11 cellular contexts compared by ENCODE assay signal in genomic region chr19:49861127-49861526, GRCh38. TPM values are rescaled to one million over a fixed set of nuclear protein-coding genes. Genes with fewer than 3 reads are reported as not detected.
DNase-seq lines count a peak whose midpoint lies in the region; ATAC-seq and TF ChIP-seq lines count a peak whose summit lies in the region.
"Had no signal": no experiment of that assay in that cellular context is flagged by ENCODE, and none has a peak within 500 bp of the region (broad histone marks: within the 10 kb centered on the region; RNA-seq: fewer than 3 reads in every experiment).

No MANE protein-coding gene starts in this region.

- intact Hi-C loops in MCF 10A (cut with micrococcal nuclease): no loop called here
- intact Hi-C loops in upper lobe of right lung (cut with DNase I): no loop called here

- BruUV-seq in MCF 10A (replicated peaks; lab: Mats Ljungman, UMichigan): no TSS peak

- H3K36me3 ChIP-seq in mesodermal cell (ENCODE audit: control insufficient read depth, insufficient read depth, low read length) (peaks cover 77% of the 10 kb centered on the region), upper lobe of right lung (peaks cover 72% of the 10 kb centered on the region)

- H3K4me3 ChIP-seq in mesodermal cell (ENCODE audit: extremely low read depth, insufficient read depth, low read length, poor library complexity, severe bottlenecking) (no peak overlapping the region), upper lobe of right lung (no peak overlapping the region)

- POLR2A ChIA-PET in MCF 10A (lab: Yijun Ruan, JAX): interaction anchor here (1.3 kb wide), 1 partner anchor 9 kb away, joined by 4 read pairs; no protein-coding TSS in a partner anchor

- no peaks in the 10 kb centered on the region for H3K27me3 ChIP-seq in upper lobe of right lung

- no peaks in the 10 kb centered on the region for H3K9me3 ChIP-seq in mesodermal cell (ENCODE audit: control insufficient read depth, low read length)
- H3K9me3 ChIP-seq in upper lobe of right lung: no peaks in the 10 kb centered on the region

- no peak for ATAC-seq in central memory CD8-positive, alpha-beta T cell (replicated peaks; ENCODE audit: extremely low read depth, poor library complexity, severe bottlenecking)
- ATAC-seq in upper lobe of right lung (no peak), GM18870 (IDR thresholded peaks at IDR 0.05; ENCODE audit: unreplicated experiment) (no peak)
- ATAC-seq: PC-3 had no signal

- H3K4me1 Mint-ChIP-seq in MCF 10A (ENCODE audit: insufficient read depth, unreplicated experiment) (no peaks in the 10 kb centered on the region), osteocyte (ENCODE audit: unreplicated experiment) (peaks cover 20% of the 10 kb centered on the region)
- peaks cover 14% of the 10 kb centered on the region for H3K4me1 Mint-ChIP-seq in central memory CD8-positive, alpha-beta T cell

- CTCF ChIA-PET in MCF 10A (lab: Yijun Ruan, JAX): no interaction called here

- H3K4me1 ChIP-seq in mesodermal cell (ENCODE audit: control insufficient read depth, insufficient read depth, low read length, poor library complexity, severe bottlenecking) (peaks cover 4% of the 10 kb centered on the region), upper lobe of right lung (peaks cover 7% of the 10 kb centered on the region)

- H3K27ac Mint-ChIP-seq in MCF 10A (ENCODE audit: low read depth, unreplicated experiment) (no peak overlapping the region), osteocyte (ENCODE audit: unreplicated experiment) (no peak overlapping the region)
- peak overlapping the region; percentile 69 for H3K27ac Mint-ChIP-seq in central memory CD8-positive, alpha-beta T cell (ENCODE audit: low read depth)

- H3K27me3 Mint-ChIP-seq in MCF 10A (ENCODE audit: insufficient read depth, unreplicated experiment): no peaks in the 10 kb centered on the region
- no peaks in the 10 kb centered on the region for H3K27me3 Mint-ChIP-seq in central memory CD8-positive, alpha-beta T cell
- H3K27me3 Mint-ChIP-seq in osteocyte (ENCODE audit: unreplicated experiment): no peaks in the 10 kb centered on the region

- H3K27ac ChIP-seq in mesodermal cell (ENCODE audit: low read depth, low read length, severe bottlenecking): peak overlapping the region; percentile 3
- H3K27ac ChIP-seq in upper lobe of right lung: no peak overlapping the region

- DNase-seq in T47D (ENCODE audit: low read depth in 1 of 2, low spot score in 1 of 2) (peak; percentile 47), MCF 10A (ENCODE audit: unreplicated experiment) (no peak), upper lobe of right lung (peak; percentile 72), osteocyte (ENCODE audit: extremely low spot score, unreplicated experiment) (no peak), AG08396 (ENCODE audit: low spot score) (no peak)
- no peak for DNase-seq in central memory CD8-positive, alpha-beta T cell (ENCODE audit: low spot score in 2 of 2)
- DNase-seq: mesendoderm, NCI-H1105 treated with DMSO at 0.1 percent for 48 hours, PC-3 had no signal

- peaks cover 82% of the 10 kb centered on the region for H3K36me3 Mint-ChIP-seq in MCF 10A (ENCODE audit: insufficient read depth, unreplicated experiment)
- peaks cover 21% of the 10 kb centered on the region for H3K36me3 Mint-ChIP-seq in central memory CD8-positive, alpha-beta T cell (ENCODE audit: insufficient read depth)
- H3K36me3 Mint-ChIP-seq in osteocyte (ENCODE audit: unreplicated experiment): peaks cover 29% of the 10 kb centered on the region

- 73 to 78% methylated on average over 9 to 13 of the region's 14 CpGs for WGBS in mesodermal cell (ENCODE audit: insufficient coverage in 2 of 2), 2 experiments

- no peaks in the 10 kb centered on the region for H3K9me3 Mint-ChIP-seq in MCF 10A (ENCODE audit: unreplicated experiment)
- H3K9me3 Mint-ChIP-seq in central memory CD8-positive, alpha-beta T cell: no peaks in the 10 kb centered on the region
- H3K9me3 Mint-ChIP-seq in osteocyte (ENCODE audit: unreplicated experiment): no peaks in the 10 kb centered on the region

- TF ChIP-seq CTCF in MCF 10A (IDR thresholded peaks at IDR 0.05; ENCODE audit: unreplicated experiment) (no peak), upper lobe of right lung (IDR thresholded peaks at IDR 0.05) (no peak), osteocyte (IDR thresholded peaks at IDR 0.05) (no peak)

- H3K4me3 Mint-ChIP-seq in MCF 10A (ENCODE audit: unreplicated experiment): no peak overlapping the region
- H3K4me3 Mint-ChIP-seq in central memory CD8-positive, alpha-beta T cell: no peak overlapping the region
- H3K4me3 Mint-ChIP-seq in osteocyte (ENCODE audit: unreplicated experiment): no peak overlapping the region

- in situ Hi-C loops in T47D (cut with HindIII; ENCODE audit: low pct_unique_long_range_greater_than_20kb, low sequenced_read_pairs): no loop called here

RNA-seq across cellular contexts. Expression of gene PNKP, which starts 6.2 kb away (rescaled TPM):
- 70.7 and 90.3 TPM in 2 replicates for total RNA-seq in MCF 10A (2022)
- 49.6 TPM for polyA plus RNA-seq in mesodermal cell (2013, experiment 1 of 2)
- 41.8 TPM for polyA plus RNA-seq in mesodermal cell (2013, experiment 2 of 2)
- 83.2 TPM for total RNA-seq in upper lobe of right lung
- total RNA-seq in osteocyte: 68.3 and 76.4 TPM in 2 replicates

RNA-seq across cellular contexts. Expression of gene PTOV1, which starts 10.2 kb away (rescaled TPM):
- total RNA-seq in MCF 10A (2022): 68.5 and 78.8 TPM in 2 replicates
- polyA plus RNA-seq in mesodermal cell (2013, experiment 1 of 2): 311 TPM
- 245 TPM for polyA plus RNA-seq in mesodermal cell (2013, experiment 2 of 2)
- total RNA-seq in upper lobe of right lung: 104 TPM
- 266 and 295 TPM in 2 replicates for total RNA-seq in osteocyte

RNA-seq across cellular contexts. Expression of gene AKT1S1, which starts 16.0 kb away (rescaled TPM):
- total RNA-seq in MCF 10A (2022): 74.7 and 79.2 TPM in 2 replicates
- polyA plus RNA-seq in mesodermal cell (2013, experiment 1 of 2): 49.5 TPM
- polyA plus RNA-seq in mesodermal cell (2013, experiment 2 of 2): 40.1 TPM
- total RNA-seq in upper lobe of right lung: 29.4 TPM
- 59.7 and 61.2 TPM in 2 replicates for total RNA-seq in osteocyte

RNA-seq across cellular contexts. Expression of gene TBC1D17, which starts 16.4 kb away (rescaled TPM):
- total RNA-seq in MCF 10A (2022): 25.2 and 25.5 TPM in 2 replicates
- polyA plus RNA-seq in mesodermal cell (2013, experiment 1 of 2): 37.6 TPM
- 34.7 TPM for polyA plus RNA-seq in mesodermal cell (2013, experiment 2 of 2)
- 57.1 TPM for total RNA-seq in upper lobe of right lung
- total RNA-seq in osteocyte: 69.2 and 71.9 TPM in 2 replicates

RNA-seq across cellular contexts. Expression of gene IL4I1, which starts 35.6 kb away (rescaled TPM):
- total RNA-seq in MCF 10A (2022): 0.37 TPM in 1 of 2 replicates, not detected in the other
- polyA plus RNA-seq in mesodermal cell (2013, experiment 1 of 2): 1.8 TPM
- polyA plus RNA-seq in mesodermal cell (2013, experiment 2 of 2): 0.81 TPM
- 1.8 TPM for total RNA-seq in upper lobe of right lung
- total RNA-seq in osteocyte: 0.55 TPM in 1 of 2 replicates, not detected in the other

Comparison
In these comparisons a context has a peak if more than half of its experiments do, and no peak if none do; other contexts are left out.
1. DNase-seq: peak in T47D (2 of 2) and upper lobe of right lung (single experiment); none in MCF 10A (single experiment), central memory CD8-positive, alpha-beta T cell (0 of 2), osteocyte (single experiment) and AG08396 (single experiment).